ENCODE assay signal across 23 cellular contexts in genomic region chr15:83700082-83700481, GRCh38. TPM values are rescaled to one million over a fixed set of nuclear protein-coding genes. Genes with fewer than 3 reads are reported as not detected.
"Had no signal": no experiment of that assay in that cellular context is flagged by ENCODE, and none has a peak within 500 bp of the region (broad histone marks: within the 10 kb centered on the region; RNA-seq: fewer than 3 reads in every experiment).

No MANE protein-coding gene starts in this region.

- H3K9me3 ChIP-seq: MG63, SJSA1, SK-N-SH had no signal

- DNase-seq: IMR-90, Karpas-422, KG1, MG63, NCI-H1092, NCI-H1105 treated with DMSO at 0.1 percent for 48 hours, NCI-H1436, NCI-H187, NCI-H2029, NCI-H2081 treated with DMSO at 0.1 percent for 48 hours, NCI-H2171, NCI-H226, NCI-H446, NCI-H510A, NCI-H524 treated with DMSO at 0.1 percent for 48 hours, NCI-H69, NCI-H774, SIG-M5, SK-N-SH had no signal

- H3K36me3 ChIP-seq: MG63, SJSA1 had no signal

- H3K4me3 ChIP-seq: MG63, SJSA1 had no signal

- H3K27ac ChIP-seq: RWPE1, SJSA1 had no signal

- H3K27me3 ChIP-seq: MG63, SJSA1 had no signal

- ATAC-seq: HepG2 had no signal

RNA-seq across cellular contexts. Expression of gene ADAMTSL3, which starts 46.2 kb away (rescaled TPM):
- total RNA-seq: HT1080 had no signal
